ENCODE assay signal across 30 cellular contexts in the genomic region with DNA sequence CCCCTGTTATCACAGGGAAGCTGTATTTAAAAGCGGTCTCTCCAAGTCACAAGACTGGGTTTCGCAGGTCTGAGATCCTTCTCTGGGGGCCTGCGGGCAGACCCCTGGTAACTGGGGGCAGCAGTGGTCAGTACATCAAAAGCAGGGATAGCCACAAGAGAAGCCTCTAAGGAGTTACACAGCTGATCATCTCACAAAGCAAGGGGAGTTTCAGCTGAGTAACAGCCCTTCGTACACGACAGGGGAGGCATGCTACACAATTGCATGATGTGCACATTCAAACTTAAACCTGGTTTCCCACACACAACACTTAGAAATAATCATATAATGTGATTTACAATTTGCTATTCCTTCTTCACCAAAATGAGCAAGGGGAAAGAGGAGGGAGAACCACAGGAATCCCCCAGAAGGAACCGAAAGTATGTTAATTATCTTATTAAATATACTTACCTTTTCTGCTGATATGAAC.
DNase-seq lines count a peak whose midpoint lies in the region; ATAC-seq and TF ChIP-seq lines count a peak whose summit lies in the region.
"Had no signal": no experiment of that assay in that cellular context is flagged by ENCODE, and none has a peak within 500 bp of the region (broad histone marks: within the 10 kb centered on the region; RNA-seq: fewer than 3 reads in every experiment).

No MANE protein-coding gene starts in this region.

- H3K27me3 ChIP-seq in Loucy (ENCODE audit: insufficient read depth, low read length, poor library complexity, severe bottlenecking) (no peaks in the 10 kb centered on the region), SJCRH30 (no peaks in the 10 kb centered on the region), Peyer's patch (no peaks in the 10 kb centered on the region), transverse colon (no peaks in the 10 kb centered on the region)
- H3K27me3 ChIP-seq: ascending aorta, cardiac muscle cell, esophagus muscularis mucosa, foreskin keratinocyte, pancreas had no signal

- no peaks in the 10 kb centered on the region for H3K9me3 Mint-ChIP-seq in memory B cell
- H3K9me3 Mint-ChIP-seq: endodermal cell had no signal

- no peak for TF ChIP-seq EP300 in transverse colon (IDR thresholded peaks at IDR 0.05; ENCODE audit: low read depth)

- 84 to 97% methylated on average over 3 to 6 of the region's 6 CpGs for WGBS in transverse colon (ENCODE audit: low coverage in 1 of 2), 2 donors

- intact Hi-C loops in transverse colon (cut with DNase I; ENCODE audit: low total_unique reads), result no loop called here

- peaks cover 16% of the 10 kb centered on the region for H3K36me3 Mint-ChIP-seq in memory B cell

- no peaks in the 10 kb centered on the region for H3F3A ChIP-seq in Loucy (ENCODE audit: low read depth)

- peak; percentile 45 for ATAC-seq in GM21717 (IDR thresholded peaks at IDR 0.05; ENCODE audit: unreplicated experiment)
- ATAC-seq in memory B cell (ENCODE audit: low read depth), result peak; percentile 44
- ATAC-seq: foreskin keratinocyte, pancreas, T-helper 17 cell had no signal

- no peak overlapping the region for H3K27ac ChIP-seq in SJCRH30
- peak overlapping the region in 1 of 4 donors; percentile 2 for H3K27ac ChIP-seq in Peyer's patch
- H3K27ac ChIP-seq in transverse colon, result no peak overlapping the region
- H3K27ac ChIP-seq: ascending aorta, cardiac muscle cell, esophagus muscularis mucosa, foreskin keratinocyte, pancreas, RWPE1 had no signal

- TF ChIP-seq CTCF in Loucy (conservative IDR thresholded peaks at IDR 0.05; ENCODE audit: low read length) (no peak), Peyer's patch (IDR thresholded peaks at IDR 0.05) (no peak), transverse colon (IDR thresholded peaks at IDR 0.05) (no peak)

- in situ Hi-C loops in transverse colon (cut with MboI; ENCODE audit: low pct_ligation_motif_present in 1 of 4, low pct_unique_long_range_greater_than_20kb in 1 of 4, low sequenced_read_pairs in 3 of 4), result no loop called here

- peaks cover 54% of the 10 kb centered on the region for H3K4me1 Mint-ChIP-seq in memory B cell

- no peak for TF ChIP-seq POLR2A in Peyer's patch (IDR thresholded peaks at IDR 0.05)
- no peak for TF ChIP-seq POLR2A in transverse colon (IDR thresholded peaks at IDR 0.05)

- H3K4me2 ChIP-seq in Loucy (ENCODE audit: low read depth, low read length, poor library complexity, severe bottlenecking), result peak overlapping the region; percentile 26
- H3K4me2 ChIP-seq: SK-N-SH had no signal

- no peaks in the 10 kb centered on the region for H3K9me2 ChIP-seq in Loucy (replicated peaks; ENCODE audit: low read depth, low read length)
- H3K9me2 ChIP-seq: SK-N-SH had no signal

- H3K4me1 ChIP-seq in Loucy (ENCODE audit: insufficient read depth, low read length, poor library complexity, severe bottlenecking) (peaks cover 41% of the 10 kb centered on the region), SJCRH30 (peaks cover 5% of the 10 kb centered on the region; the same call in 1 of the 2 replicates), Peyer's patch (peaks cover 0 to 13% (median 3%) of the 10 kb centered on the region in 4 donors), transverse colon (peaks cover 0 to 21% (median 14%) of the 10 kb centered on the region in 4 donors)
- H3K4me1 ChIP-seq: ascending aorta, HAP-1 had no signal

- H3K9me3 ChIP-seq in Loucy (ENCODE audit: insufficient read depth, low read depth, low read length) (no peaks in the 10 kb centered on the region), SJCRH30 (replicated peaks) (no peaks in the 10 kb centered on the region), Peyer's patch (no peaks in the 10 kb centered on the region), transverse colon (no peaks in the 10 kb centered on the region)
- H3K9me3 ChIP-seq: ascending aorta, esophagus muscularis mucosa, HAP-1, pancreas had no signal

- no peak overlapping the region for H3K9ac ChIP-seq in Loucy (ENCODE audit: low read depth, low read length, poor library complexity, severe bottlenecking)
- H3K9ac ChIP-seq: SK-N-SH had no signal

- peak overlapping the region; percentile 49 for H3K4me3 Mint-ChIP-seq in memory B cell
- H3K4me3 Mint-ChIP-seq: activated naive CD8-positive, alpha-beta T cell; endodermal cell; T-helper 17 cell; type B pancreatic cell had no signal

- H3K4me3 ChIP-seq in GM08714 (ENCODE audit: low read length), result peak overlapping the region; percentile 40; the same call in 1 of the 2 replicates
- no peak overlapping the region for H3K4me3 ChIP-seq in Loucy (ENCODE audit: low read length, poor library complexity, severe bottlenecking)
- H3K4me3 ChIP-seq in SJCRH30, result no peak overlapping the region
- H3K4me3 ChIP-seq in Peyer's patch, result no peak overlapping the region
- H3K4me3 ChIP-seq in transverse colon, result no peak overlapping the region
- H3K4me3 ChIP-seq: ascending aorta, cardiac muscle cell, esophagus muscularis mucosa, HAP-1, lung, pancreas had no signal

- H3K27me3 Mint-ChIP-seq in memory B cell, result no peaks in the 10 kb centered on the region
- H3K27me3 Mint-ChIP-seq: activated naive CD8-positive, alpha-beta T cell; T-helper 17 cell; type B pancreatic cell had no signal

- H2AFZ ChIP-seq in Loucy (ENCODE audit: low read length), result no peak overlapping the region

- peaks cover 4% of the 10 kb centered on the region for H4K20me1 ChIP-seq in Loucy (ENCODE audit: insufficient read depth, low read length, poor library complexity, severe bottlenecking)

- H3K79me2 ChIP-seq in Loucy (ENCODE audit: insufficient read depth, low read length), result peaks cover 13% of the 10 kb centered on the region; the same call in 1 of the 2 replicates

- H3K27ac Mint-ChIP-seq in memory B cell, result peak overlapping the region; percentile 76
- H3K27ac Mint-ChIP-seq: activated naive CD8-positive, alpha-beta T cell; endodermal cell; T-helper 17 cell; type B pancreatic cell had no signal

- H3K36me3 ChIP-seq in Loucy (ENCODE audit: insufficient read depth, low read length) (peaks cover 11% of the 10 kb centered on the region; the same call in 1 of the 2 replicates), SJCRH30 (0 out of 2 replicates have a peak, but pooled peaks cover 2% of the 10 kb centered on the region), Peyer's patch (no peaks in the 10 kb centered on the region), transverse colon (no peaks in the 10 kb centered on the region)
- H3K36me3 ChIP-seq: cardiac muscle cell, pancreas had no signal

- DNase-seq in memory B cell (ENCODE audit: low spot score in 2 of 2) (no peak), SJCRH30 (no peak), DMS114 treated with DMSO at 0.1 percent for 48 hours (lab: John Stamatoyannopoulos, UW; ENCODE audit: unreplicated experiment) (no peak), Peyer's patch (no peak), transverse colon (no peak)
- DNase-seq: activated CD4-positive, alpha-beta T cell treated with anti-CD3 and anti-CD28 coated beads for 4 hours; activated CD8-positive, alpha-beta memory T cell treated with anti-CD3 and anti-CD28 coated beads for 24 hours; activated effector memory CD4-positive, alpha-beta T cell treated with Interleukin-2 at 50 U/mL for 16 hours; cortex of kidney; endodermal cell; foreskin keratinocyte; NCI-H1105 treated with DMSO at 0.1 percent for 48 hours; NCI-H2029 treated with DMSO at 0.1 percent for 48 hours; NCI-H2227 treated with DMSO at 0.1 percent for 48 hours; NCI-H69; pancreas; SK-N-SH; small intestine; T-helper 17 cell had no signal
